ENCODE assay signal across 28 cellular contexts in genomic region chr9:133424187-133424586, GRCh38.
"Had no signal": no experiment of that assay in that cellular context is flagged by ENCODE, and none has a peak within 500 bp of the region (broad histone marks: within the 10 kb centered on the region; RNA-seq: fewer than 3 reads in every experiment).

No MANE protein-coding gene starts in this region.

- H3K36me3 ChIP-seq: colonic mucosa, heart right ventricle, left lung, neural progenitor cell, right atrium auricular region, sigmoid colon, spleen, thoracic aorta, upper lobe of left lung, uterus had no signal

- ATAC-seq: foreskin keratinocyte; gastroesophageal sphincter; left cardiac atrium; left lung; naive thymus-derived CD4-positive, alpha-beta T cell; stimulated activated naive B cell treated with anti-CD40 and anti-IgM and Interleukin-4, amounts not matched to agents 10 μg/mL and 1 μg/mL and 100 μg/mL, for 72 hours had no signal

- H3K4me1 ChIP-seq: foreskin keratinocyte, neural progenitor cell, parathyroid adenoma had no signal

- H3K9me3 ChIP-seq: colonic mucosa, esophagus muscularis mucosa, gastroesophageal sphincter, heart right ventricle, left lung, right atrium auricular region, sigmoid colon, spleen, thoracic aorta, tibial nerve, upper lobe of left lung, uterus had no signal

- H3K9ac ChIP-seq: parathyroid adenoma had no signal

- H3K4me3 Mint-ChIP-seq: dendritic cell treated with granulocyte-macrophage colony-stimulating factor and Interleukin-4, amounts not matched to agents 40 ng/mL and 50 ng/mL, for 4 days; naive thymus-derived CD4-positive, alpha-beta T cell; nephron; neural progenitor cell; stimulated activated naive B cell treated with anti-CD40 and anti-IgM and Interleukin-4, amounts not matched to agents 10 μg/mL and 1 μg/mL and 100 μg/mL, for 72 hours; stimulated activated naive CD8-positive, alpha-beta T cell treated with anti-CD3 and anti-CD28 coated beads, Interleukin-15, Interleukin-2, amounts not matched to agents 100 ng/mL and 50 ng/mL, for 24 hours had no signal

- H3K27ac ChIP-seq: colonic mucosa, esophagus muscularis mucosa, foreskin keratinocyte, gastroesophageal sphincter, heart right ventricle, left lung, neural progenitor cell, parathyroid adenoma, right atrium auricular region, sigmoid colon, skin epidermis, spleen, thoracic aorta, tibial nerve, upper lobe of left lung, uterus had no signal

- H2AFZ ChIP-seq: neural progenitor cell, parathyroid adenoma had no signal

- DNase-seq: colonic mucosa; effector CD8-positive, alpha-beta T cell; foreskin keratinocyte; glutamatergic neuron; heart right ventricle; hippocampal formation; left cardiac atrium; mesendoderm; midbrain; naive thymus-derived CD4-positive, alpha-beta T cell; sigmoid colon; spleen; stimulated activated CD4-positive, alpha-beta T cell treated with anti-CD3 and anti-CD28 coated beads, Interleukin-4, amount 100 ng/mL, for 4 hours; stimulated activated naive B cell treated with anti-CD40 and anti-IgM and Interleukin-4, amounts not matched to agents 10 μg/mL and 1 μg/mL and 100 μg/mL, for 72 hours; upper lobe of left lung; uterus had no signal

- H3K36me3 Mint-ChIP-seq: naive thymus-derived CD4-positive, alpha-beta T cell; neural progenitor cell had no signal

- H3K9me3 Mint-ChIP-seq: dendritic cell treated with granulocyte-macrophage colony-stimulating factor and Interleukin-4, amounts not matched to agents 40 ng/mL and 50 ng/mL, for 4 days; nephron; neural progenitor cell; stimulated activated naive CD8-positive, alpha-beta T cell treated with anti-CD3 and anti-CD28 coated beads, Interleukin-15, Interleukin-2, amounts not matched to agents 100 ng/mL and 50 ng/mL, for 24 hours had no signal

- H3K27me3 ChIP-seq: colonic mucosa had no signal

- H3K27ac Mint-ChIP-seq: dendritic cell treated with granulocyte-macrophage colony-stimulating factor and Interleukin-4, amounts not matched to agents 40 ng/mL and 50 ng/mL, for 4 days; naive thymus-derived CD4-positive, alpha-beta T cell; nephron; neural progenitor cell; stimulated activated naive B cell treated with anti-CD40 and anti-IgM and Interleukin-4, amounts not matched to agents 10 μg/mL and 1 μg/mL and 100 μg/mL, for 72 hours; stimulated activated naive CD8-positive, alpha-beta T cell treated with anti-CD3 and anti-CD28 coated beads, Interleukin-15, Interleukin-2, amounts not matched to agents 100 ng/mL and 50 ng/mL, for 24 hours had no signal

- H3K4me3 ChIP-seq: colonic mucosa, esophagus muscularis mucosa, gastroesophageal sphincter, heart right ventricle, left lung, neural progenitor cell, right atrium auricular region, sigmoid colon, skin epidermis, spleen, thoracic aorta, tibial nerve, upper lobe of left lung, uterus had no signal

- H3K4me2 ChIP-seq: neural progenitor cell had no signal
